14 cellular contexts compared by ENCODE assay signal in the genomic region with DNA sequence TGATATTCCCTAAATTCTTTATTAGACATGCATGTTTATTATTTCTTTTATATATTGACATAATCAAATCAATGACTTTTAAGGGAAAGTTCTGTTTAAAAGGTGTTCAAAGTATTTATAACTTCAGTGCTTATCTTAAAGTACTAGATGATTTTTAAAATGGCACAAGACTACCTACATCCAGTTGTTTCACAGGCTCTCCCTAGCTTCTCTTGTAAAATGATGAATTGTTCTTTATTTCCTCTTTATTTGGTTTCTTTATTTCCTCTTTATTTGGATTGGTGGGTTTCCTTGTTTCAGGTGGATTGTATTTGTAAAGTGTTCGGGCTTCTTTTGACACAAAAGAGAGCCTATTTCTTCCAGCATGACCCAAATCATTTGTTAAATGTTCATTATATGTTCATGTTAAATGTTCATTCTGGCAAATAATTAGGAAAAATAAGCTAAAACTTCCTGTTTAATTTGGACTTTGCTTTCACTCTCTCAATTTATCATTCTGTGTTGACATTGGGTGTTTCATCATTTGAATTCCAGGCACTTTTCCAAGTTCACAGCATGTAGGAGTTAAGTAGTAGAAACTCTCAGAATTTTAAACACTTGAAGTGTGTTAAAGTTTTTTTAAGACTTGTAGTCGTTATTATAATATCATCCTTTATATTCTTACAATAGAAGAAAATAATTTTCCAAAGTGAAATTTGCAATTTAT. TPM values are rescaled to one million over a fixed set of nuclear protein-coding genes. Genes with fewer than 3 reads are reported as not detected.
DNase-seq lines count a peak whose midpoint lies in the region; ATAC-seq and TF ChIP-seq lines count a peak whose summit lies in the region.
"Had no signal": no experiment of that assay in that cellular context is flagged by ENCODE, and none has a peak within 500 bp of the region (broad histone marks: within the 10 kb centered on the region; RNA-seq: fewer than 3 reads in every experiment).

No MANE protein-coding gene starts in this region.

- peak overlapping the region; percentile 20 to 84 (median 71) for H3K27ac ChIP-seq in right lobe of liver
- no peak overlapping the region for H3K27ac ChIP-seq in effector memory CD4-positive, alpha-beta T cell (ENCODE audit: insufficient read depth, low read length, poor library complexity, severe bottlenecking)
- H3K27ac ChIP-seq: BLaER1 treated with 17β-estradiol and CSF1 and Interleukin-3, amounts not matched to agents 10 nM and 100 nM; ovary; Peyer's patch had no signal

- no peaks in the 10 kb centered on the region for H3K36me3 ChIP-seq in right lobe of liver
- H3K36me3 ChIP-seq in effector memory CD4-positive, alpha-beta T cell (ENCODE audit: control insufficient read depth, insufficient read depth, low read length) = no peaks in the 10 kb centered on the region
- H3K36me3 ChIP-seq: BLaER1 treated with 17β-estradiol and CSF1 and Interleukin-3, amounts not matched to agents 10 nM and 100 nM; ovary; Peyer's patch had no signal

- DNase-seq in ACHN = peak; percentile 2
- peak; percentile 14 for DNase-seq in LNCaP clone FGC (ENCODE audit: low read depth)
- peak; percentile 53 to 80 for DNase-seq in cardiac fibroblast (ENCODE audit: low read depth in 2 of 2)
- DNase-seq in right lobe of liver = peak in 1 of 3 donors; percentile 49
- no peak for DNase-seq in effector memory CD4-positive, alpha-beta T cell
- DNase-seq in NCI-H2227 treated with DMSO at 0.1 percent for 48 hours (lab: John Stamatoyannopoulos, UW) = no peak
- DNase-seq in mesothelial cell of epicardium (ENCODE audit: low spot score in 2 of 2, unreplicated experiment in 2 of 2) = no peak
- DNase-seq: activated CD4-positive, alpha-beta T cell treated with anti-CD3 and anti-CD28 coated beads for 1 hour; hypothalamus; ovary; Peyer's patch had no signal

- H3K27ac Mint-ChIP-seq in mesothelial cell of epicardium = no peak overlapping the region
- H3K27ac Mint-ChIP-seq: activated naive CD4-positive, alpha-beta T cell treated with anti-CD3 and anti-CD28 coated beads, Interleukin-2, amount 50 U/mL, for 24 hours had no signal

- 15% methylated on average over 2 of the region's 2 CpGs for WGBS in right lobe of liver (ENCODE audit: insufficient coverage, low coverage, low lambda C conversion rate, missing lambda C conversion rate)

- ATAC-seq in right lobe of liver (peak; percentile 78 to 86 (median 79)), GM18520 (IDR thresholded peaks at IDR 0.05; ENCODE audit: unreplicated experiment) (no peak)

- TF ChIP-seq CTCF in LNCaP clone FGC (IDR thresholded peaks at IDR 0.05; ENCODE audit: control insufficient read depth, extremely low read depth, insufficient read depth) (no peak), cardiac fibroblast (IDR thresholded peaks at IDR 0.05; ENCODE audit: low read depth, low read length) (no peak), right lobe of liver (IDR thresholded peaks at IDR 0.05) (no peak), mesothelial cell of epicardium (IDR thresholded peaks at IDR 0.05; ENCODE audit: unreplicated experiment) (no peak)

- H3K4me3 ChIP-seq in LNCaP clone FGC (ENCODE audit: low read depth, low read length) (no peak overlapping the region), cardiac fibroblast (replicated peaks in 1 of 2; ENCODE audit: low read depth in 2 of 2, low read length in 2 of 2) (no peak overlapping the region), right lobe of liver (peak overlapping the region in 1 of 3 donors; percentile 21)
- no peak overlapping the region for H3K4me3 ChIP-seq in effector memory CD4-positive, alpha-beta T cell (ENCODE audit: insufficient read depth, low read depth, low read length, poor library complexity, severe bottlenecking)
- H3K4me3 ChIP-seq: BLaER1 treated with 17β-estradiol and CSF1 and Interleukin-3, amounts not matched to agents 10 nM and 100 nM; ovary; Peyer's patch had no signal

- H3K4me1 Mint-ChIP-seq in mesothelial cell of epicardium = peaks cover 4% of the 10 kb centered on the region
- H3K4me1 Mint-ChIP-seq: activated naive CD4-positive, alpha-beta T cell treated with anti-CD3 and anti-CD28 coated beads, Interleukin-2, amount 50 U/mL, for 24 hours had no signal

- no peaks in the 10 kb centered on the region for H3K27me3 ChIP-seq in right lobe of liver
- no peaks in the 10 kb centered on the region for H3K27me3 ChIP-seq in effector memory CD4-positive, alpha-beta T cell (replicated peaks; ENCODE audit: control insufficient read depth, insufficient read depth, low read length, poor library complexity, severe bottlenecking)
- H3K27me3 ChIP-seq: BLaER1 treated with 17β-estradiol and CSF1 and Interleukin-3, amounts not matched to agents 10 nM and 100 nM; ovary; Peyer's patch had no signal

- H3K36me3 Mint-ChIP-seq in mesothelial cell of epicardium = no peaks in the 10 kb centered on the region
- H3K36me3 Mint-ChIP-seq: activated naive CD4-positive, alpha-beta T cell treated with anti-CD3 and anti-CD28 coated beads, Interleukin-2, amount 50 U/mL, for 24 hours had no signal

- intact Hi-C loops in right lobe of liver (cut with DNase I) = no loop called here

- peaks cover 8% of the 10 kb centered on the region for H3K27me3 Mint-ChIP-seq in mesothelial cell of epicardium (ENCODE audit: low read depth)
- H3K27me3 Mint-ChIP-seq: activated naive CD4-positive, alpha-beta T cell treated with anti-CD3 and anti-CD28 coated beads, Interleukin-2, amount 50 U/mL, for 24 hours had no signal

- peaks cover 0 to 20% (median 4%) of the 10 kb centered on the region in 4 donors for H3K4me1 ChIP-seq in right lobe of liver
- no peaks in the 10 kb centered on the region for H3K4me1 ChIP-seq in effector memory CD4-positive, alpha-beta T cell (ENCODE audit: control insufficient read depth, insufficient read depth, low read length, poor library complexity, severe bottlenecking)
- H3K4me1 ChIP-seq: BLaER1 treated with 17β-estradiol and CSF1 and Interleukin-3, amounts not matched to agents 10 nM and 100 nM had no signal

- peaks cover 15% of the 10 kb centered on the region for H3K9me3 Mint-ChIP-seq in mesothelial cell of epicardium
- H3K9me3 Mint-ChIP-seq: activated naive CD4-positive, alpha-beta T cell treated with anti-CD3 and anti-CD28 coated beads, Interleukin-2, amount 50 U/mL, for 24 hours had no signal

- in situ Hi-C loops in ACHN (cut with HindIII; ENCODE audit: low pct_ligation_motif_present, low pct_unique_long_range_greater_than_20kb, low sequenced_read_pairs) = no loop called here

- no peak for TF ChIP-seq POLR2A in right lobe of liver (IDR thresholded peaks at IDR 0.05)

- no peaks in the 10 kb centered on the region for H3K9me3 ChIP-seq in right lobe of liver
- no peaks in the 10 kb centered on the region for H3K9me3 ChIP-seq in effector memory CD4-positive, alpha-beta T cell (ENCODE audit: control insufficient read depth, low read length)
- H3K9me3 ChIP-seq: BLaER1 treated with 17β-estradiol and CSF1 and Interleukin-3, amounts not matched to agents 10 nM and 100 nM; ovary; Peyer's patch had no signal

- no peak overlapping the region for H3K4me3 Mint-ChIP-seq in mesothelial cell of epicardium
- H3K4me3 Mint-ChIP-seq: activated naive CD4-positive, alpha-beta T cell treated with anti-CD3 and anti-CD28 coated beads, Interleukin-2, amount 50 U/mL, for 24 hours had no signal

RNA-seq across cellular contexts. Expression of a gene that starts 24.6 kb away (rescaled TPM):
- total RNA-seq in right lobe of liver (10 to 100 TPM; 20.2 to 64.6 (median 24.4) TPM), mesothelial cell of epicardium (0.27 to 1.0 TPM (median 0.78 TPM) in 3 replicates)

Comparison
In these comparisons a context has a peak if more than half of its experiments do, and no peak if none do; other contexts are left out.
1. DNase-seq: peak in ACHN (single experiment), LNCaP clone FGC (single experiment) and cardiac fibroblast (2 of 2); none in effector memory CD4-positive, alpha-beta T cell (0 of 3), NCI-H2227 treated with DMSO at 0.1 percent for 48 hours (single experiment) and mesothelial cell of epicardium (0 of 2).
2. RNA of a gene that starts 24.6 kb away (total RNA-seq): 20.2 to 64.6 TPM in right lobe of liver; 0.27 to 1.0 TPM in mesothelial cell of epicardium; every median in the first group is over 10 times any median in the second.